Comparison of ENCODE assay signal across 28 cellular contexts in genomic region chr17:75727391-75727790, GRCh38.
"Had no signal": no experiment of that assay in that cellular context is flagged by ENCODE, and none has a peak within 500 bp of the region (broad histone marks: within the 10 kb centered on the region; RNA-seq: fewer than 3 reads in every experiment).

No MANE protein-coding gene starts in this region.

- ATAC-seq: naive thymus-derived CD8-positive, alpha-beta T cell; natural killer cell treated with Interleukin-12 subunit alpha and Interleukin-12 subunit beta and Interleukin-15 and Interleukin-18, amount 100 ng/mL, for 72 hours; pancreas; right cardiac atrium; sciatic nerve; stimulated activated memory B cell treated with anti-CD40 and anti-IgM and Interleukin-4, amounts not matched to agents 10 μg/mL and 1 μg/mL and 100 μg/mL, for 72 hours; stimulated activated naive CD8-positive, alpha-beta T cell treated with anti-CD3 and anti-CD28 coated beads, Interleukin-15, amount 100 ng/mL, for 72 hours; stimulated activated naive CD8-positive, alpha-beta T cell treated with anti-CD3 and anti-CD28 coated beads, Interleukin-15, Interleukin-2, amounts not matched to agents 100 U/mL and 50 U/mL, for 24 hours; upper lobe of right lung had no signal

- H3K4me2 ChIP-seq: smooth muscle cell had no signal

- H3K4me3 ChIP-seq: pancreas, prostate gland, skin epidermis, smooth muscle cell, spleen, suprapubic skin, testis, tibial artery, transverse colon, upper lobe of right lung, uterus had no signal

- H3K4me1 ChIP-seq: pancreas, testis, upper lobe of right lung, uterus had no signal

- H3K36me3 ChIP-seq: upper lobe of right lung, uterus had no signal

- H3K27ac ChIP-seq: pancreas, prostate gland, skin epidermis, spleen, suprapubic skin, testis, tibial artery, transverse colon, upper lobe of right lung, uterus had no signal

- H3K9me3 ChIP-seq: pancreas, prostate gland, spleen, suprapubic skin, testis, tibial artery, transverse colon, upper lobe of right lung, uterus had no signal

- DNase-seq: naive B cell; naive thymus-derived CD8-positive, alpha-beta T cell; nephron progenitor cell; occipital lobe; pancreas; retina; right cardiac atrium; spleen; stimulated activated CD4-positive, alpha-beta T cell treated with anti-CD3 and anti-CD28 coated beads, Interleukin-12 subunit alpha, Interleukin-12 subunit beta, amount 100 ng/mL, for 4 hours; stimulated activated CD4-positive, alpha-beta T cell treated with anti-CD3 and anti-CD28 coated beads, Interleukin-1b, Interleukin-23, amount 100 ng/mL, for 48 hours; stimulated activated CD4-positive, alpha-beta T cell treated with anti-CD3 and anti-CD28 coated beads, Interleukin-4, amount 100 ng/mL, for 1 hour; stimulated activated CD4-positive, alpha-beta T cell treated with anti-CD3 and anti-CD28 coated beads, Interleukin-4, amount 100 ng/mL, for 4 hours; stimulated activated CD8-positive, alpha-beta memory T cell treated with anti-CD3 and anti-CD28 coated beads, Interleukin-4, amount 100 ng/mL, for 48 hours; stimulated activated naive CD4-positive, alpha-beta T cell; stimulated activated naive CD8-positive, alpha-beta T cell treated with anti-CD3 and anti-CD28 coated beads, Interleukin-15, amount 100 ng/mL, for 72 hours; stimulated activated naive CD8-positive, alpha-beta T cell treated with anti-CD3 and anti-CD28 coated beads, Interleukin-15, Interleukin-2, amounts not matched to agents 100 U/mL and 50 U/mL, for 24 hours; testis; tibial artery; transverse colon; upper lobe of right lung; uterus had no signal

- H3K27me3 ChIP-seq: pancreas, testis, upper lobe of right lung, uterus had no signal

- FAIRE-seq: pancreas had no signal
